25 cellular contexts compared by ENCODE assay signal in the genomic region with DNA sequence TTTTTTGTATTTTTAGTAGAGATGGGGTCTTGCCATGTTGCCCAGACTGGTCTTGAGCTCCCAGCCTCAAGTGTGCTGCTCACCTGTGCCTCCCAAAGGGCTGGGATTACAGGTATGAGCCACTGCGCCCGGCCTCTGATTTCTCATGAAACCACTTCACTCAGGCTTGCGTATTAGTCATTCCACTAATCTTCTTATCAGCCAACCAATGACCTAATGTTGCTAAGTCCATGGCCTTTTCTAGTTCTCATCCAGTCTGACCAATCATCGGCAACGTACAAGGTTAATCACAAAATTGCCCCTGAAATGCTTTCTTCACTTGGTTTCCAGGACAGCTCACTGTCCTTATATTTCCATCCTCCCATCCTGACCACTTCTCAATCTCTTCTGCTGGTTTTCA.
DNase-seq lines count a peak whose midpoint lies in the region; ATAC-seq, FAIRE-seq and TF ChIP-seq lines count a peak whose summit lies in the region.
"Had no signal": no experiment of that assay in that cellular context is flagged by ENCODE, and none has a peak within 500 bp of the region (broad histone marks: within the 10 kb centered on the region; RNA-seq: fewer than 3 reads in every experiment).

No MANE protein-coding gene starts in this region.

- H4K20me1 ChIP-seq in BLaER1 (no peaks in the 10 kb centered on the region), hepatocyte (ENCODE audit: insufficient read depth, poor library complexity, severe bottlenecking) (no peaks in the 10 kb centered on the region)

- no peaks in the 10 kb centered on the region for H3K79me2 ChIP-seq in hepatocyte

- H3K36me3 ChIP-seq in BLaER1: no peaks in the 10 kb centered on the region
- H3K36me3 ChIP-seq in hepatocyte (replicated peaks; ENCODE audit: insufficient read depth, low read depth): no peaks in the 10 kb centered on the region
- H3K36me3 ChIP-seq: BE2C had no signal

- FAIRE-seq in RCC 7860 (lab: Jason Lieb, UNC): no peak
- FAIRE-seq: A549, G401.6, GM12892, H1 had no signal

- no peak overlapping the region for H3K9ac ChIP-seq in BLaER1
- H3K9ac ChIP-seq: GM23248 had no signal

- no peak overlapping the region for H2AFZ ChIP-seq in hepatocyte
- H2AFZ ChIP-seq: GM23248 had no signal

- H3K4me2 ChIP-seq in BLaER1 (peak overlapping the region; percentile 25; the same call in 1 of the 2 replicates), hepatocyte (no peak overlapping the region)
- H3K4me2 ChIP-seq: A549 had no signal

- H3K4me1 ChIP-seq in BLaER1 (peaks cover 84% of the 10 kb centered on the region), hepatocyte (ENCODE audit: insufficient read depth) (no peaks in the 10 kb centered on the region)
- H3K4me1 ChIP-seq: A549 had no signal

- H3K27me3 ChIP-seq in BLaER1: no peaks in the 10 kb centered on the region
- H3K27me3 ChIP-seq in hepatocyte: no peaks in the 10 kb centered on the region
- H3K27me3 ChIP-seq: BE2C had no signal

- ATAC-seq in HG03439 (IDR thresholded peaks at IDR 0.05; ENCODE audit: unreplicated experiment): no peak
- ATAC-seq: A549 had no signal

- DNase-seq in GM12864 (ENCODE audit: low read depth): peak; percentile 4
- DNase-seq in RKO (ENCODE audit: low spot score): peak; percentile 13
- DNase-seq in hepatocyte (ENCODE audit: low spot score): peak; percentile 9
- no peak for DNase-seq in RCC 7860 (ENCODE audit: low spot score)
- no peak for DNase-seq in NCI-H1436 (lab: John Stamatoyannopoulos, UW)
- DNase-seq in activated CD8-positive, alpha-beta memory T cell treated with anti-CD3 and anti-CD28 coated beads for 24 hours: no peak
- DNase-seq: 8988T; ACHN; AML-193; BE2C; C1 segment of cervical spinal cord; Calu3; CD4-positive, alpha-beta memory T cell; COR-L47; DMS53; DMS79 treated with DMSO at 0.1 percent for 48 hours; GM23248; H7; HCEC 1CT had no signal

- H3K9me2 ChIP-seq in hepatocyte (replicated peaks; ENCODE audit: insufficient read depth): no peaks in the 10 kb centered on the region

- H3K9me3 ChIP-seq in BLaER1 (0 out of 2 replicates have a peak, but pooled peaks cover 4% of the 10 kb centered on the region), hepatocyte (ENCODE audit: low read depth) (no peaks in the 10 kb centered on the region)
- H3K9me3 ChIP-seq: A549, BE2C had no signal

- no peak overlapping the region for H3K4me3 ChIP-seq in BLaER1
- H3K4me3 ChIP-seq in GM12864 (ENCODE audit: low read depth, low read length): no peak overlapping the region
- H3K4me3 ChIP-seq in hepatocyte: no peak overlapping the region
- H3K4me3 ChIP-seq: A549, GM23248 had no signal

- TF ChIP-seq CTCF in GM12864 (IDR thresholded peaks at IDR 0.05; ENCODE audit: low read depth, low read length, missing control alignments) (no peak), hepatocyte (IDR thresholded peaks at IDR 0.05; ENCODE audit: poor library complexity) (no peak)

- 84% methylated on average over 5 of the region's 5 CpGs for WGBS in hepatocyte (ENCODE audit: low lambda C conversion rate, missing lambda C conversion rate)

- no peak overlapping the region for H3K27ac ChIP-seq in BLaER1
- H3K27ac ChIP-seq in hepatocyte: no peak overlapping the region
- H3K27ac ChIP-seq: A549, GM23248 had no signal

Comparison
In these comparisons a context has a peak if more than half of its experiments do, and no peak if none do; other contexts are left out.
1. DNase-seq: peak in GM12864 (single experiment), RKO (single experiment) and hepatocyte (single experiment); none in RCC 7860 (single experiment), NCI-H1436 (single experiment) and activated CD8-positive, alpha-beta memory T cell treated with anti-CD3 and anti-CD28 coated beads for 24 hours (single experiment).